In genomic region chr1:32351077-32351858, GRCh38 we compare ENCODE assay signal across 1 cellular context.
A peak's percentile ranks its signal among the peaks of the same experiment; 100 is the strongest.
TF ChIP-seq lines count a peak whose summit lies in the region.

No MANE protein-coding gene starts in this region.

TF ChIP-seq in HepG2, 621 proteins besides CTCF, POLR2A, EP300 and RAD21 (continued from another document and continues in another):
- peak; percentile 86 for TF ChIP-seq TOPORS (CRISPR knock-in tag; IDR thresholded peaks at IDR 0.05)
- 0 out of 2 replicates have a peak, but pooled peaks have one; percentile 38 for TF ChIP-seq ZNF205 (CRISPR knock-in tag; IDR thresholded peaks at IDR 0.05)
- peak; percentile 100 for TF ChIP-seq ZNF281 (CRISPR knock-in tag; IDR thresholded peaks at IDR 0.05; ENCODE audit: borderline replicate concordance)
- no peak for TF ChIP-seq ZFYVE20 (CRISPR knock-in tag; IDR thresholded peaks at IDR 0.05; ENCODE audit: borderline replicate concordance, low read depth)
- no peak for TF ChIP-seq ZFP1 (CRISPR knock-in tag; IDR thresholded peaks at IDR 0.05)
- no peak for TF ChIP-seq ZNF337 (CRISPR knock-in tag; IDR thresholded peaks at IDR 0.05; ENCODE audit: borderline replicate concordance, low read depth)
- no peak; the same call in 1 of the 2 replicates for TF ChIP-seq ETV6 (CRISPR knock-in tag; conservative IDR thresholded peaks at IDR 0.05)
- peak; percentile 30; the same call in 1 of the 2 replicates for TF ChIP-seq ZBTB7A (CRISPR knock-in tag; IDR thresholded peaks at IDR 0.05)
- peak; percentile 53; the same call in 1 of the 2 replicates for TF ChIP-seq ZNF772 (CRISPR knock-in tag; IDR thresholded peaks at IDR 0.05)
- peak; percentile 68 for TF ChIP-seq MXD3 (CRISPR knock-in tag; IDR thresholded peaks at IDR 0.05)
- 0 out of 2 replicates have a peak, but pooled peaks have one; percentile 36 for TF ChIP-seq MTA1 (CRISPR knock-in tag; IDR thresholded peaks at IDR 0.05; ENCODE audit: borderline replicate concordance)
- no peak for TF ChIP-seq ZNF138 (CRISPR knock-in tag; IDR thresholded peaks at IDR 0.05; ENCODE audit: low read depth)
- TF ChIP-seq BRD4 (CRISPR knock-in tag; IDR thresholded peaks at IDR 0.05), result no peak; the same call in 1 of the 2 replicates
- no peak for TF ChIP-seq EHMT2 (IDR thresholded peaks at IDR 0.05; ENCODE audit: borderline replicate concordance, low read depth, low read length)
- no peak for TF ChIP-seq MLLT10 (CRISPR knock-in tag; IDR thresholded peaks at IDR 0.05)
- TF ChIP-seq RXRA (CRISPR knock-in tag; IDR thresholded peaks at IDR 0.05), result no peak
- TF ChIP-seq E2F1 (CRISPR knock-in tag; IDR thresholded peaks at IDR 0.05), result no peak; the same call in 1 of the 2 replicates
- no peak for TF ChIP-seq DPF2 (CRISPR knock-in tag; IDR thresholded peaks at IDR 0.05; ENCODE audit: borderline replicate concordance, low read depth)
- TF ChIP-seq GLMP (CRISPR knock-in tag; IDR thresholded peaks at IDR 0.05; ENCODE audit: borderline replicate concordance), result no peak
- TF ChIP-seq MTF2 (CRISPR knock-in tag; IDR thresholded peaks at IDR 0.05; ENCODE audit: borderline replicate concordance), result 0 out of 2 replicates have a peak, but pooled peaks have one; percentile 55
- TF ChIP-seq ZFP90 (CRISPR knock-in tag; IDR thresholded peaks at IDR 0.05; ENCODE audit: borderline replicate concordance), result peak; percentile 39; the same call in 1 of the 2 replicates
- peak; percentile 89; the same call in 1 of the 2 replicates for TF ChIP-seq TFAP4 (IDR thresholded peaks at IDR 0.05; ENCODE audit: borderline replicate concordance, low read depth)
- peak; percentile 24; the same call in 1 of the 2 replicates for TF ChIP-seq ZNF704 (CRISPR knock-in tag; IDR thresholded peaks at IDR 0.05; ENCODE audit: borderline replicate concordance)
- no peak for TF ChIP-seq HDAC6 (IDR thresholded peaks at IDR 0.05; ENCODE audit: low read depth, low read length)
- TF ChIP-seq TOE1 (CRISPR knock-in tag; IDR thresholded peaks at IDR 0.05), result no peak
- no peak for TF ChIP-seq MEIS1 (CRISPR knock-in tag; IDR thresholded peaks at IDR 0.05; ENCODE audit: borderline replicate concordance)
- no peak for TF ChIP-seq ZNF275 (CRISPR knock-in tag; IDR thresholded peaks at IDR 0.05; ENCODE audit: borderline replicate concordance)
- 0 out of 2 replicates have a peak, but pooled peaks have one; percentile 43 for TF ChIP-seq KMT2A (CRISPR knock-in tag; IDR thresholded peaks at IDR 0.05)
- TF ChIP-seq MTA3 (CRISPR knock-in tag; IDR thresholded peaks at IDR 0.05), result no peak
- no peak for TF ChIP-seq TRIM24 (CRISPR knock-in tag; IDR thresholded peaks at IDR 0.05)
- no peak for TF ChIP-seq CENPX (CRISPR knock-in tag; IDR thresholded peaks at IDR 0.05)
- 0 out of 2 replicates have a peak, but pooled peaks have one; percentile 36 for TF ChIP-seq ZNF441 (CRISPR knock-in tag; IDR thresholded peaks at IDR 0.05; ENCODE audit: borderline replicate concordance)
- no peak for TF ChIP-seq MBD4 (IDR thresholded peaks at IDR 0.05; ENCODE audit: borderline replicate concordance, low read length)
- peak; percentile 32; the same call in 1 of the 2 replicates for TF ChIP-seq MED13 (CRISPR knock-in tag; IDR thresholded peaks at IDR 0.05)
- no peak for TF ChIP-seq MBNL3 (CRISPR knock-in tag; conservative IDR thresholded peaks at IDR 0.05)
- no peak for TF ChIP-seq SOX6 (IDR thresholded peaks at IDR 0.05)
- 0 out of 2 replicates have a peak, but pooled peaks have one; percentile 33 for TF ChIP-seq SOX6 (CRISPR knock-in tag; IDR thresholded peaks at IDR 0.05)
- TF ChIP-seq ZNF710 (CRISPR knock-in tag; IDR thresholded peaks at IDR 0.05; ENCODE audit: borderline replicate concordance), result peak; percentile 61; the same call in 1 of the 2 replicates
- peak; percentile 93 for TF ChIP-seq ZNF687 (CRISPR knock-in tag; IDR thresholded peaks at IDR 0.05)
- peak; percentile 53 for TF ChIP-seq ZNF616 (CRISPR knock-in tag; IDR thresholded peaks at IDR 0.05; ENCODE audit: low read depth)
- TF ChIP-seq STAT5B (CRISPR knock-in tag; IDR thresholded peaks at IDR 0.05), result 0 out of 2 replicates have a peak, but pooled peaks have one; percentile 54
- 0 out of 2 replicates have a peak, but pooled peaks have one; percentile 33 for TF ChIP-seq GATAD1 (CRISPR knock-in tag; IDR thresholded peaks at IDR 0.05)
- no peak for TF ChIP-seq ATF6 (CRISPR knock-in tag; conservative IDR thresholded peaks at IDR 0.05)
- 0 out of 2 replicates have a peak, but pooled peaks have one; percentile 56 for TF ChIP-seq MLX (CRISPR knock-in tag; IDR thresholded peaks at IDR 0.05)
